12 cellular contexts compared by ENCODE assay signal in the genomic region with DNA sequence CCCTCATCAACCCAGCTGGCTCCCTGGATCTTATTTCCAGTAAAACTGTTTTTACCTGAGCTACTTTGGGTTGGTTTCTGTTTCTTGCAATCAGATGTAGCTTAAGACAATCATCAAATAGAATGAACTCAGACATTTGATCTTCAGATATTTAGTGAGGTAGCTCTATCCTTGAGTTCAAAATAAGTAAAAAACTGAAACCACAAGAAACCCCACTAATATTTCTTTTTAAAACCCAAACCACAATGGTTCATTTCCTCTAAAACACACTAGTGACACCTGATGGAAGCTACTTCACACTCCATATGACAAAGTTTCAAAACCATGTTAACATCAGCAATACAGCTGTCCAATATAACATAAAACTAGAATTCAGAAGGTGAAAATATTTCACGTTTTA. TPM values are rescaled to one million over a fixed set of nuclear protein-coding genes. Genes with fewer than 3 reads are reported as not detected.
DNase-seq lines count a peak whose midpoint lies in the region; ATAC-seq, FAIRE-seq and TF ChIP-seq lines count a peak whose summit lies in the region.
"Had no signal": no experiment of that assay in that cellular context is flagged by ENCODE, and none has a peak within 500 bp of the region (broad histone marks: within the 10 kb centered on the region; RNA-seq: fewer than 3 reads in every experiment).

No MANE protein-coding gene starts in this region.

- no peak overlapping the region for H3K4me3 Mint-ChIP-seq in activated T-cell treated with anti-CD3 and anti-CD28 coated beads, Interleukin-2, amount 50 U/mL, for 4 hours
- H3K4me3 Mint-ChIP-seq in stimulated activated memory B cell treated with anti-CD40 and anti-IgM and Interleukin-4, amounts not matched to agents 10 μg/mL and 1 μg/mL and 100 μg/mL, for 72 hours, result no peak overlapping the region

- H3K27me3 ChIP-seq in right atrium auricular region (no peaks in the 10 kb centered on the region), HAP-1 (ENCODE audit: low read depth) (no peaks in the 10 kb centered on the region)
- H3K27me3 ChIP-seq: SJSA1 had no signal

- no peak for TF ChIP-seq CTCF in right atrium auricular region (IDR thresholded peaks at IDR 0.05)
- no peak for TF ChIP-seq CTCF in kidney (IDR thresholded peaks at IDR 0.05; ENCODE audit: borderline replicate concordance, extremely low read depth, insufficient read depth)

- peaks cover 21% of the 10 kb centered on the region for H3K4me1 Mint-ChIP-seq in activated T-cell treated with anti-CD3 and anti-CD28 coated beads, Interleukin-2, amount 50 U/mL, for 4 hours (ENCODE audit: low read depth)
- peaks cover 14% of the 10 kb centered on the region for H3K4me1 Mint-ChIP-seq in stimulated activated memory B cell treated with anti-CD40 and anti-IgM and Interleukin-4, amounts not matched to agents 10 μg/mL and 1 μg/mL and 100 μg/mL, for 72 hours

- no peak for FAIRE-seq in kidney (lab: Jason Lieb, UNC)

- no peak overlapping the region for H3K9ac ChIP-seq in kidney (ENCODE audit: low read length in 2 of 2)

- peaks cover 9% of the 10 kb centered on the region for H3K36me3 ChIP-seq in right atrium auricular region
- peaks cover 2 to 5% of the 10 kb centered on the region in 2 donors for H3K36me3 ChIP-seq in kidney (ENCODE audit: control insufficient read depth in 1 of 2, insufficient read depth in 2 of 2, low read length in 2 of 2)
- peaks cover 3% of the 10 kb centered on the region; the same call in 1 of the 2 replicates for H3K36me3 ChIP-seq in HAP-1 (replicated peaks)

- H3K36me3 Mint-ChIP-seq in activated T-cell treated with anti-CD3 and anti-CD28 coated beads, Interleukin-2, amount 50 U/mL, for 4 hours (ENCODE audit: insufficient read depth), result peaks cover 15% of the 10 kb centered on the region
- peaks cover 39% of the 10 kb centered on the region for H3K36me3 Mint-ChIP-seq in stimulated activated memory B cell treated with anti-CD40 and anti-IgM and Interleukin-4, amounts not matched to agents 10 μg/mL and 1 μg/mL and 100 μg/mL, for 72 hours

- H3K4me3 ChIP-seq in right atrium auricular region (no peak overlapping the region), kidney (ENCODE audit: low read length in 2 of 2) (no peak overlapping the region), HAP-1 (no peak overlapping the region)
- H3K4me3 ChIP-seq: SJSA1 had no signal

- peak overlapping the region; percentile 53 for H3K27ac Mint-ChIP-seq in stimulated activated memory B cell treated with anti-CD40 and anti-IgM and Interleukin-4, amounts not matched to agents 10 μg/mL and 1 μg/mL and 100 μg/mL, for 72 hours

- no peak for DNase-seq in activated T-cell treated with anti-CD3 and anti-CD28 coated beads, Interleukin-2, amount 50 U/mL, for 4 hours
- DNase-seq in activated T-cell treated with anti-CD3 and anti-CD28 coated beads for 4 hours (no peak), MV-4-11 (lab: John Stamatoyannopoulos, UW) (peak; percentile 38), right atrium auricular region (ENCODE audit: low spot score) (no peak), kidney (no peak), HAP-1 (ENCODE audit: low spot score in 2 of 2) (no peak)
- DNase-seq: amygdala had no signal

- H3K27me3 Mint-ChIP-seq in activated T-cell treated with anti-CD3 and anti-CD28 coated beads, Interleukin-2, amount 50 U/mL, for 4 hours (ENCODE audit: low read depth), result no peaks in the 10 kb centered on the region
- no peaks in the 10 kb centered on the region for H3K27me3 Mint-ChIP-seq in stimulated activated memory B cell treated with anti-CD40 and anti-IgM and Interleukin-4, amounts not matched to agents 10 μg/mL and 1 μg/mL and 100 μg/mL, for 72 hours

- H3K9me3 Mint-ChIP-seq in activated T-cell treated with anti-CD3 and anti-CD28 coated beads, Interleukin-2, amount 50 U/mL, for 4 hours, result no peaks in the 10 kb centered on the region
- no peaks in the 10 kb centered on the region for H3K9me3 Mint-ChIP-seq in stimulated activated memory B cell treated with anti-CD40 and anti-IgM and Interleukin-4, amounts not matched to agents 10 μg/mL and 1 μg/mL and 100 μg/mL, for 72 hours

- intact Hi-C loops in kidney (cut with DNase I), result no loop called here

- H3K27ac ChIP-seq in right atrium auricular region (no peak overlapping the region), kidney (ENCODE audit: low read depth in 2 of 2, low read length in 2 of 2) (no peak overlapping the region)
- H3K27ac ChIP-seq: SJSA1 had no signal

- peak; percentile 60 to 67 for ATAC-seq in activated T-cell treated with anti-CD3 and anti-CD28 coated beads, Interleukin-2, amount 50 U/mL, for 4 hours
- ATAC-seq in HG02571 (IDR thresholded peaks at IDR 0.05; ENCODE audit: unreplicated experiment), result peak; percentile 78
- peak; percentile 36 for ATAC-seq in stimulated activated memory B cell treated with anti-CD40 and anti-IgM and Interleukin-4, amounts not matched to agents 10 μg/mL and 1 μg/mL and 100 μg/mL, for 72 hours

- no peaks in the 10 kb centered on the region for H3K4me1 ChIP-seq in right atrium auricular region
- no peaks in the 10 kb centered on the region for H3K4me1 ChIP-seq in kidney (ENCODE audit: control insufficient read depth in 1 of 2, insufficient read depth in 1 of 2, low read depth in 1 of 2, low read length in 2 of 2)
- peaks cover 13% of the 10 kb centered on the region for H3K4me1 ChIP-seq in HAP-1

- in situ Hi-C loops in HAP-1 (cut with MboI; ENCODE audit: low sequenced_read_pairs), result no loop called here

- H3K9me3 ChIP-seq in right atrium auricular region (no peaks in the 10 kb centered on the region), kidney (ENCODE audit: control insufficient read depth in 1 of 2, low read length in 2 of 2) (no peaks in the 10 kb centered on the region), HAP-1 (no peaks in the 10 kb centered on the region)
- H3K9me3 ChIP-seq: SJSA1 had no signal

RNA-seq across cellular contexts. Expression of a gene that starts 37.8 kb away (rescaled TPM):
- total RNA-seq in activated T-cell treated with anti-CD3 and anti-CD28 coated beads, Interleukin-2, amount 50 U/mL, for 4 hours, result not detected
- total RNA-seq in right atrium auricular region (not detected), kidney (not detected)
- not detected for polyA plus RNA-seq in kidney (ENCODE audit: insufficient read depth, low read depth, low replicate concordance)
- total RNA-seq: HT-29 had no signal
- polyA plus RNA-seq: BJ had no signal
